8 cellular contexts compared by ENCODE assay signal in genomic region chr12:57475271-57476161, GRCh38. TPM values are rescaled to one million over a fixed set of nuclear protein-coding genes. Genes with fewer than 3 reads are reported as not detected.
DNase-seq lines count a peak whose midpoint lies in the region; ATAC-seq and TF ChIP-seq lines count a peak whose summit lies in the region.

No MANE protein-coding gene starts in this region.

- H3F3A ChIP-seq in PC-9 (ENCODE audit: insufficient read depth, low read depth), result no peaks in the 10 kb centered on the region

- CTCF ChIA-PET in PC-9 (lab: Charles Lee), result interaction anchor here (0.6 to 0.8 kb wide), 2 partner anchors 155 to 1751 kb away, joined by 4 read pairs; no protein-coding TSS in a partner anchor

- H3K9me3 ChIP-seq in subcutaneous abdominal adipose tissue (ENCODE audit: control insufficient read depth in 5 of 5, low read length in 5 of 5), result no peaks in the 10 kb centered on the region
- no peaks in the 10 kb centered on the region for H3K9me3 ChIP-seq in PC-9 (ENCODE audit: insufficient read depth, low read depth)

- H3K27ac ChIP-seq in subcutaneous abdominal adipose tissue (ENCODE audit: low read depth, low read length), result no peak overlapping the region
- H3K27ac ChIP-seq in PC-9, result no peak overlapping the region

- H3K4me1 Mint-ChIP-seq in stimulated activated naive CD8-positive, alpha-beta T cell treated with anti-CD3 and anti-CD28 coated beads, Interleukin-15, Interleukin-2, amounts not matched to agents 100 ng/mL and 50 ng/mL, for 24 hours (ENCODE audit: low read depth), result peaks cover 63% of the 10 kb centered on the region

- H3K4me3 Mint-ChIP-seq in stimulated activated naive CD8-positive, alpha-beta T cell treated with anti-CD3 and anti-CD28 coated beads, Interleukin-15, Interleukin-2, amounts not matched to agents 100 ng/mL and 50 ng/mL, for 24 hours, result peak overlapping the region; percentile 90

- H3K79me2 ChIP-seq in PC-9 (ENCODE audit: low read depth), result no peaks in the 10 kb centered on the region

- no peak for ATAC-seq in stimulated activated naive CD8-positive, alpha-beta T cell treated with anti-CD3 and anti-CD28 coated beads, Interleukin-15, Interleukin-2, amounts not matched to agents 100 U/mL and 50 U/mL, for 24 hours

- intact Hi-C loops in PC-9 (cut with micrococcal nuclease; ENCODE audit: unreplicated experiment), result no loop called here

- no peak overlapping the region for H2AFZ ChIP-seq in PC-9

- no peak for TF ChIP-seq CTCF in PC-9 (conservative IDR thresholded peaks at IDR 0.05)

- H3K9ac ChIP-seq in subcutaneous abdominal adipose tissue (ENCODE audit: low read length in 5 of 5), result peak overlapping the region in 3 of 5 donors; percentile 18 to 68 (median 22)

- H3K4me1 ChIP-seq in subcutaneous abdominal adipose tissue (ENCODE audit: control insufficient read depth in 5 of 5, insufficient read depth in 5 of 5, low read length in 5 of 5) (peaks cover 0 to 35% (median 27%) of the 10 kb centered on the region in 5 donors), PC-9 (replicated peaks; ENCODE audit: insufficient read depth) (no peaks in the 10 kb centered on the region)

- H3K36me3 ChIP-seq in subcutaneous abdominal adipose tissue (ENCODE audit: control insufficient read depth in 5 of 5, insufficient read depth in 5 of 5, low read length in 5 of 5) (peaks cover 0 to 19% (median 0%) of the 10 kb centered on the region in 5 donors), PC-9 (ENCODE audit: low read depth) (no peaks in the 10 kb centered on the region)

- H3K4me3 ChIP-seq in subcutaneous abdominal adipose tissue (ENCODE audit: low read depth in 1 of 5, low read length in 5 of 5), result peak overlapping the region in 4 of 5 donors; percentile 47 to 63 (median 54)
- H3K4me3 ChIP-seq in PC-9, result no peak overlapping the region

- peaks cover 7 to 49% (median 31%) of the 10 kb centered on the region in 5 donors for H3K27me3 ChIP-seq in subcutaneous abdominal adipose tissue (ENCODE audit: control insufficient read depth in 5 of 5, insufficient read depth in 4 of 5, low read length in 5 of 5)
- peaks cover 57% of the 10 kb centered on the region for H3K27me3 ChIP-seq in PC-9 (ENCODE audit: insufficient read depth, low read depth)

- H3K9me3 Mint-ChIP-seq in stimulated activated naive CD8-positive, alpha-beta T cell treated with anti-CD3 and anti-CD28 coated beads, Interleukin-15, Interleukin-2, amounts not matched to agents 100 ng/mL and 50 ng/mL, for 24 hours, result no peaks in the 10 kb centered on the region

- no peak overlapping the region for H3K4me2 ChIP-seq in PC-9

- no peak for DNase-seq in stimulated activated naive CD8-positive, alpha-beta T cell treated with anti-CD3 and anti-CD28 coated beads, Interleukin-15, Interleukin-2, amounts not matched to agents 100 U/mL and 50 U/mL, for 24 hours
- DNase-seq in astrocyte of the hippocampus (ENCODE audit: low read depth, low spot score) (peak; percentile 49), kidney glomerular epithelial cell (lab: John Stamatoyannopoulos, UW) (peak; percentile 7), NCI-H82 treated with DMSO at 0.1 percent for 48 hours (lab: John Stamatoyannopoulos, UW; ENCODE audit: unreplicated experiment) (no peak), PC-9 (no peak), HuH-7 (ENCODE audit: low spot score) (no peak)

- no peaks in the 10 kb centered on the region for H3K27me3 Mint-ChIP-seq in stimulated activated naive CD8-positive, alpha-beta T cell treated with anti-CD3 and anti-CD28 coated beads, Interleukin-15, Interleukin-2, amounts not matched to agents 100 ng/mL and 50 ng/mL, for 24 hours

- H3K27ac Mint-ChIP-seq in stimulated activated naive CD8-positive, alpha-beta T cell treated with anti-CD3 and anti-CD28 coated beads, Interleukin-15, Interleukin-2, amounts not matched to agents 100 ng/mL and 50 ng/mL, for 24 hours, result peak overlapping the region; percentile 100

- no peaks in the 10 kb centered on the region for H3K9me2 ChIP-seq in PC-9 (ENCODE audit: insufficient read depth)

- POLR2A ChIA-PET in PC-9 (lab: Charles Lee; ENCODE audit: unreplicated experiment), result interaction anchor here (0.5 to 0.7 kb wide), 2 partner anchors 262 to 328 kb away, joined by 3 read pairs; no protein-coding TSS in a partner anchor

- BruUV-seq in PC-9 (replicated peaks; lab: Mats Ljungman, UMichigan), result no TSS peak

- peaks cover 42% of the 10 kb centered on the region for H3K36me3 Mint-ChIP-seq in stimulated activated naive CD8-positive, alpha-beta T cell treated with anti-CD3 and anti-CD28 coated beads, Interleukin-15, Interleukin-2, amounts not matched to agents 100 ng/mL and 50 ng/mL, for 24 hours (ENCODE audit: low read depth)

- no peaks in the 10 kb centered on the region for H4K20me1 ChIP-seq in PC-9 (ENCODE audit: insufficient read depth)

RNA-seq across cellular contexts. Expression of gene ARHGAP9, which starts 4.2 kb away (rescaled TPM):
- total RNA-seq in PC-9 (2021), result not detected in 2 replicates

RNA-seq across cellular contexts. Expression of gene MARS1, which starts 12.4 kb away (rescaled TPM):
- total RNA-seq in PC-9 (2021), result 307 and 366 TPM in 2 replicates

RNA-seq across cellular contexts. Expression of gene GLI1, which starts 15.9 kb away (rescaled TPM):
- total RNA-seq in PC-9 (2021), result not detected in 2 replicates

RNA-seq across cellular contexts. Expression of gene INHBE, which starts 20.4 kb away (rescaled TPM):
- 0.73 and 0.90 TPM in 2 replicates for total RNA-seq in PC-9 (2021)

RNA-seq across cellular contexts. Expression of gene INHBC, which starts 40.9 kb away (rescaled TPM):
- 0.35 TPM in 1 of 2 replicates, not detected in the other for total RNA-seq in PC-9 (2021)

Comparison
In these comparisons a context has a peak if more than half of its experiments do, and no peak if none do; other contexts are left out.
1. DNase-seq: peak in astrocyte of the hippocampus (single experiment) and kidney glomerular epithelial cell (single experiment); none in stimulated activated naive CD8-positive, alpha-beta T cell treated with anti-CD3 and anti-CD28 coated beads, Interleukin-15, Interleukin-2, amounts not matched to agents 100 U/mL and 50 U/mL, for 24 hours (single experiment), NCI-H82 treated with DMSO at 0.1 percent for 48 hours (single experiment), PC-9 (0 of 2) and HuH-7 (single experiment).